17 cellular contexts compared by ENCODE assay signal in the genomic region with DNA sequence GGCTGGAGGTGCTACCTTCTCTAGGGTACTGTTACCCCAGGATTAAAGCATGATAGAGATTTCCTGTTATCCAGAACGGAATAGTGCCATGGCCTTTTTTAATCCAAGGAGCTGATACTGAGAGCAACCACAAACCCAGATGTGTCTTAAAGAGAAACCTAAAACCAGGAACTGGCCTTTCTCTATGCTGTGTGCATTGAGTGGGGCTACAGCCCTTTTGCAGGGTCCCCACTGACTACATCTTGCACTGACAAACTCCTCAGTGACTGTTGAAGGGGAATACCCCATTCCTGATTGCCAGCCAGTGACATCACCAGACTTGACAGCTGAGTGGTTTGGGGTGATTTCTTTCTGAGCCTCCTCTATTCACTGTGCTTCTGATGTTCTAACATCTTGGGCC.
DNase-seq lines count a peak whose midpoint lies in the region; ATAC-seq and TF ChIP-seq lines count a peak whose summit lies in the region.
"Had no signal": no experiment of that assay in that cellular context is flagged by ENCODE, and none has a peak within 500 bp of the region (broad histone marks: within the 10 kb centered on the region; RNA-seq: fewer than 3 reads in every experiment).

No MANE protein-coding gene starts in this region.

- H3K27ac ChIP-seq in left lung = no peak overlapping the region

- intact Hi-C loops in activated CD8-positive, alpha-beta T cell treated with anti-CD3 and anti-CD28 coated beads for 36 hours (cut with micrococcal nuclease) = loop anchor here (10.0 kb wide), 1 partner anchor 106 kb away; a partner anchor contains a TSS
- intact Hi-C loops in left lung (cut with DNase I) = loop anchor here in 1 of 2 donors (10.0 kb wide), 1 partner anchor 106 kb away; a partner anchor contains a TSS

- peaks cover 2% of the 10 kb centered on the region for H3K27me3 Mint-ChIP-seq in activated CD8-positive, alpha-beta T cell treated with anti-CD3 and anti-CD28 coated beads for 36 hours
- peaks cover 4% of the 10 kb centered on the region for H3K27me3 Mint-ChIP-seq in activated CD8-positive, alpha-beta T cell treated with anti-CD3 and anti-CD28 coated beads, Interleukin-2, amount 10 ng/mL, durations not matched to agents 7 days and 5 days (ENCODE audit: low read depth)
- peaks cover 0 to 5% of the 10 kb centered on the region in 2 donors for H3K27me3 Mint-ChIP-seq in stimulated activated naive B cell treated with anti-CD40 and anti-IgM and Interleukin-4, amounts not matched to agents 10 μg/mL and 1 μg/mL and 100 μg/mL, for 72 hours
- H3K27me3 Mint-ChIP-seq: natural killer cell treated with Interleukin-12 subunit alpha and Interleukin-12 subunit beta and Interleukin-15 and Interleukin-18, amount 100 ng/mL, for 72 hours had no signal

- no peak overlapping the region for H3K4me3 Mint-ChIP-seq in activated CD8-positive, alpha-beta T cell treated with anti-CD3 and anti-CD28 coated beads for 36 hours
- no peak overlapping the region for H3K4me3 Mint-ChIP-seq in activated CD8-positive, alpha-beta T cell treated with anti-CD3 and anti-CD28 coated beads, Interleukin-2, amount 10 ng/mL, durations not matched to agents 7 days and 5 days
- H3K4me3 Mint-ChIP-seq in stimulated activated naive B cell treated with anti-CD40 and anti-IgM and Interleukin-4, amounts not matched to agents 10 μg/mL and 1 μg/mL and 100 μg/mL, for 72 hours = no peak overlapping the region
- H3K4me3 Mint-ChIP-seq: immature natural killer cell; natural killer cell treated with Interleukin-12 subunit alpha and Interleukin-12 subunit beta and Interleukin-15 and Interleukin-18, amount 100 ng/mL, for 72 hours had no signal

- peak; percentile 26 for DNase-seq in activated CD8-positive, alpha-beta T cell treated with anti-CD3 and anti-CD28 coated beads for 36 hours
- DNase-seq in activated CD8-positive, alpha-beta T cell treated with anti-CD3 and anti-CD28 coated beads, Interleukin-2, amount 10 ng/mL, durations not matched to agents 7 days and 5 days = no peak
- peak; percentile 44 for DNase-seq in MV-4-11 (lab: John Stamatoyannopoulos, UW)
- peak; percentile 50 for DNase-seq in iris pigment epithelial cell (ENCODE audit: low read depth)
- DNase-seq in stimulated activated naive B cell treated with anti-CD40 and anti-IgM and Interleukin-4, amounts not matched to agents 10 μg/mL and 1 μg/mL and 100 μg/mL, for 72 hours = no peak
- no peak for DNase-seq in SK-N-DZ (ENCODE audit: low spot score)
- no peak for DNase-seq in left lung
- DNase-seq: activated CD4-positive, alpha-beta T cell treated with anti-CD3 and anti-CD28 coated beads, Interleukin-2, amount 50 U/mL, for 48 hours; activated naive CD4-positive, alpha-beta T cell; COR-L47; immature natural killer cell; Karpas-422; NCI-H2081 had no signal

- peaks cover 6% of the 10 kb centered on the region for H3K4me1 Mint-ChIP-seq in activated CD8-positive, alpha-beta T cell treated with anti-CD3 and anti-CD28 coated beads for 36 hours (ENCODE audit: low read depth)
- H3K4me1 Mint-ChIP-seq in activated CD8-positive, alpha-beta T cell treated with anti-CD3 and anti-CD28 coated beads, Interleukin-2, amount 10 ng/mL, durations not matched to agents 7 days and 5 days (ENCODE audit: low read depth) = no peaks in the 10 kb centered on the region
- peaks cover 5 to 7% of the 10 kb centered on the region in 2 donors for H3K4me1 Mint-ChIP-seq in stimulated activated naive B cell treated with anti-CD40 and anti-IgM and Interleukin-4, amounts not matched to agents 10 μg/mL and 1 μg/mL and 100 μg/mL, for 72 hours
- H3K4me1 Mint-ChIP-seq: immature natural killer cell had no signal

- peak; percentile 68 for ATAC-seq in activated CD8-positive, alpha-beta T cell treated with anti-CD3 and anti-CD28 coated beads for 36 hours
- ATAC-seq in activated CD8-positive, alpha-beta T cell treated with anti-CD3 and anti-CD28 coated beads, Interleukin-2, amount 10 ng/mL, durations not matched to agents 7 days and 5 days = no peak
- peak; percentile 68 to 79 for ATAC-seq in stimulated activated naive B cell treated with anti-CD40 and anti-IgM and Interleukin-4, amounts not matched to agents 10 μg/mL and 1 μg/mL and 100 μg/mL, for 72 hours (replicated peaks)
- ATAC-seq in left lung (no peak), HG03520 (IDR thresholded peaks at IDR 0.05; ENCODE audit: unreplicated experiment) (no peak)
- ATAC-seq: A549 had no signal

- no peak overlapping the region for H3K4me3 ChIP-seq in left lung
- H3K4me3 ChIP-seq: A549, skin epidermis had no signal

- H3K27ac Mint-ChIP-seq in activated CD8-positive, alpha-beta T cell treated with anti-CD3 and anti-CD28 coated beads for 36 hours = no peak overlapping the region
- H3K27ac Mint-ChIP-seq in activated CD8-positive, alpha-beta T cell treated with anti-CD3 and anti-CD28 coated beads, Interleukin-2, amount 10 ng/mL, durations not matched to agents 7 days and 5 days = no peak overlapping the region
- no peak overlapping the region for H3K27ac Mint-ChIP-seq in stimulated activated naive B cell treated with anti-CD40 and anti-IgM and Interleukin-4, amounts not matched to agents 10 μg/mL and 1 μg/mL and 100 μg/mL, for 72 hours
- H3K27ac Mint-ChIP-seq: natural killer cell treated with Interleukin-12 subunit alpha and Interleukin-12 subunit beta and Interleukin-15 and Interleukin-18, amount 100 ng/mL, for 72 hours had no signal

- peaks cover 0 to 11% of the 10 kb centered on the region in 2 donors for H3K4me1 ChIP-seq in left lung

- CTCF ChIA-PET in activated CD8-positive, alpha-beta T cell treated with anti-CD3 and anti-CD28 coated beads for 36 hours (lab: Charles Lee) = interaction anchor here (0.8 kb wide), 1 partner anchor 600 kb away, joined by 3 read pairs; no protein-coding TSS in a partner anchor
- CTCF ChIA-PET in activated CD8-positive, alpha-beta T cell treated with anti-CD3 and anti-CD28 coated beads, Interleukin-2, amount 10 ng/mL, durations not matched to agents 7 days and 5 days (lab: Charles Lee) = interaction anchor here (1.3 kb wide), 1 partner anchor 23 kb away, joined by 3 read pairs; no protein-coding TSS in a partner anchor

- no peaks in the 10 kb centered on the region for H3K27me3 ChIP-seq in left lung

- TF ChIP-seq CTCF in activated CD8-positive, alpha-beta T cell treated with anti-CD3 and anti-CD28 coated beads for 36 hours (IDR thresholded peaks at IDR 0.05) = no peak
- no peak for TF ChIP-seq CTCF in left lung (IDR thresholded peaks at IDR 0.05)

- peaks cover 0 to 6% of the 10 kb centered on the region in 2 donors for H3K36me3 ChIP-seq in left lung

- H3K36me3 Mint-ChIP-seq in activated CD8-positive, alpha-beta T cell treated with anti-CD3 and anti-CD28 coated beads for 36 hours (ENCODE audit: low read depth) = no peaks in the 10 kb centered on the region
- no peaks in the 10 kb centered on the region for H3K36me3 Mint-ChIP-seq in activated CD8-positive, alpha-beta T cell treated with anti-CD3 and anti-CD28 coated beads, Interleukin-2, amount 10 ng/mL, durations not matched to agents 7 days and 5 days (ENCODE audit: low read depth)
- no peaks in the 10 kb centered on the region for H3K36me3 Mint-ChIP-seq in stimulated activated naive B cell treated with anti-CD40 and anti-IgM and Interleukin-4, amounts not matched to agents 10 μg/mL and 1 μg/mL and 100 μg/mL, for 72 hours
- H3K36me3 Mint-ChIP-seq: immature natural killer cell; natural killer cell treated with Interleukin-12 subunit alpha and Interleukin-12 subunit beta and Interleukin-15 and Interleukin-18, amount 100 ng/mL, for 72 hours had no signal

- no peaks in the 10 kb centered on the region for H3K9me3 Mint-ChIP-seq in activated CD8-positive, alpha-beta T cell treated with anti-CD3 and anti-CD28 coated beads for 36 hours
- H3K9me3 Mint-ChIP-seq in activated CD8-positive, alpha-beta T cell treated with anti-CD3 and anti-CD28 coated beads, Interleukin-2, amount 10 ng/mL, durations not matched to agents 7 days and 5 days (ENCODE audit: insufficient read depth) = no peaks in the 10 kb centered on the region
- H3K9me3 Mint-ChIP-seq in stimulated activated naive B cell treated with anti-CD40 and anti-IgM and Interleukin-4, amounts not matched to agents 10 μg/mL and 1 μg/mL and 100 μg/mL, for 72 hours = no peaks in the 10 kb centered on the region
- H3K9me3 Mint-ChIP-seq: immature natural killer cell; natural killer cell treated with Interleukin-12 subunit alpha and Interleukin-12 subunit beta and Interleukin-15 and Interleukin-18, amount 100 ng/mL, for 72 hours had no signal

- no peaks in the 10 kb centered on the region for H3K9me3 ChIP-seq in left lung
- H3K9me3 ChIP-seq: A549 had no signal

- POLR2A ChIA-PET in activated CD8-positive, alpha-beta T cell treated with anti-CD3 and anti-CD28 coated beads for 36 hours (lab: Charles Lee) = interaction anchor here (1.4 kb wide), 1 partner anchor 11 kb away, joined by 4 read pairs; no protein-coding TSS in a partner anchor
- POLR2A ChIA-PET in activated CD8-positive, alpha-beta T cell treated with anti-CD3 and anti-CD28 coated beads, Interleukin-2, amount 10 ng/mL, durations not matched to agents 7 days and 5 days (lab: Charles Lee) = no interaction called here

Comparison
In these comparisons a context has a peak if more than half of its experiments do, and no peak if none do; other contexts are left out.
1. ATAC-seq: peak in activated CD8-positive, alpha-beta T cell treated with anti-CD3 and anti-CD28 coated beads for 36 hours (single experiment) and stimulated activated naive B cell treated with anti-CD40 and anti-IgM and Interleukin-4, amounts not matched to agents 10 μg/mL and 1 μg/mL and 100 μg/mL, for 72 hours (2 of 2); none in activated CD8-positive, alpha-beta T cell treated with anti-CD3 and anti-CD28 coated beads, Interleukin-2, amount 10 ng/mL, durations not matched to agents 7 days and 5 days (single experiment), left lung (single experiment) and HG03520 (single experiment).
2. DNase-seq: peak in activated CD8-positive, alpha-beta T cell treated with anti-CD3 and anti-CD28 coated beads for 36 hours (single experiment), MV-4-11 (single experiment) and iris pigment epithelial cell (single experiment); none in activated CD8-positive, alpha-beta T cell treated with anti-CD3 and anti-CD28 coated beads, Interleukin-2, amount 10 ng/mL, durations not matched to agents 7 days and 5 days (single experiment), stimulated activated naive B cell treated with anti-CD40 and anti-IgM and Interleukin-4, amounts not matched to agents 10 μg/mL and 1 μg/mL and 100 μg/mL, for 72 hours (single experiment), SK-N-DZ (single experiment) and left lung (0 of 2).